17 cellular contexts compared by ENCODE assay signal in genomic region chr2:33266467-33266866, GRCh38.
"Had no signal": no experiment of that assay in that cellular context is flagged by ENCODE, and none has a peak within 500 bp of the region (broad histone marks: within the 10 kb centered on the region; RNA-seq: fewer than 3 reads in every experiment).

No MANE protein-coding gene starts in this region.

- H2AFZ ChIP-seq: neural progenitor cell had no signal

- H3K4me3 ChIP-seq: dorsolateral prefrontal cortex, heart right ventricle, neural progenitor cell, pancreas, spleen, testis had no signal

- ATAC-seq: left lobe of liver; pancreas; sciatic nerve; stimulated activated memory B cell treated with anti-CD40 and anti-IgM and Interleukin-4, amounts not matched to agents 10 μg/mL and 1 μg/mL and 100 μg/mL, for 72 hours had no signal

- H3K4me2 ChIP-seq: neural progenitor cell had no signal

- H3K36me3 ChIP-seq: neural progenitor cell, pancreas had no signal

- H3K9ac ChIP-seq: neural progenitor cell had no signal

- H3K27me3 ChIP-seq: dorsolateral prefrontal cortex, heart right ventricle, neural progenitor cell, pancreas, spleen, testis had no signal

- H3K27ac ChIP-seq: dorsolateral prefrontal cortex, heart right ventricle, neural progenitor cell, pancreas, spleen, testis had no signal

- DNase-seq: cortex of kidney; dorsolateral prefrontal cortex; effector CD8-positive, alpha-beta T cell; hypothalamus; midbrain; occipital lobe; spleen; stimulated activated CD4-positive, alpha-beta T cell treated with anti-CD3 and anti-CD28 coated beads, Interleukin-15, amount 100 ng/mL, for 24 hours; stimulated activated CD4-positive, alpha-beta T cell treated with anti-CD3 and anti-CD28 coated beads, Interleukin-1b, Interleukin-23, amount 100 ng/mL, for 48 hours; stimulated activated CD4-positive, alpha-beta T cell treated with anti-CD3 and anti-CD28 coated beads, Interleukin-4, amount 100 ng/mL, for 24 hours; testis had no signal

- H3K9me3 ChIP-seq: pancreas, testis had no signal

- H3K4me1 ChIP-seq: neural progenitor cell, pancreas, testis had no signal
